13 cellular contexts compared by ENCODE assay signal in the genomic region with DNA sequence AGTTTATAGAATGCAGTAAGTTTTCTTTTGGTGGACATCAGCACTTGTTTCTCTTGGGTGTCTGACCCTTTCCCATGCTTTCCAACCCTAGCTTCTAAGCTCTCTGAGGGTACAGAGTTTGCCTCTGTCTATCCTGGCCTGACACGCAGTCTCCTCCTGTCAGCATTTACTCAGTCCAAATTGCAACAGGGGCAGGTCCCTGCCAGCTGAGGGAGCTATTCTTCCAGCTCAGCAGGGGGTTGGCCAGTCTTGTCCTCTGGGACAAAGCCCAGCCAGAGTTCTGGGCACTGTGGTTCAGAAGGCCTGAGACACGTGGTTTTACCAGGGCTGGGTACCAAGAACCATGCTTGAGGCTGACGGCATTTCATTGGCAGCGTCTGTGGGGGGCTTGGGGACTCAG. TPM values are rescaled to one million over a fixed set of nuclear protein-coding genes. Genes with fewer than 3 reads are reported as not detected.
A peak's percentile ranks its signal among the peaks of the same experiment; 100 is the strongest.
DNase-seq lines count a peak whose midpoint lies in the region; ATAC-seq, FAIRE-seq and TF ChIP-seq lines count a peak whose summit lies in the region.
"Not testable (repeated sequence)": the region's sequence is repeated elsewhere in the genome, so short reads cannot be mapped to it uniquely, and the experiment has no call there.
"Had no signal": no experiment of that assay in that cellular context is flagged by ENCODE, and none has a peak within 500 bp of the region (broad histone marks: within the 10 kb centered on the region; RNA-seq: fewer than 3 reads in every experiment).

No MANE protein-coding gene starts in this region.

- not testable (repeated sequence) for H2AFZ ChIP-seq in K562 (ENCODE audit: low read depth, low read length)

- intact Hi-C loops in K562 (cut with micrococcal nuclease), result not testable (repeated sequence)
- intact Hi-C loops in left cardiac atrium (cut with DNase I), result loop anchor here (5.0 to 10.0 kb wide), 6 partner anchors 105 to 635 kb away; a partner anchor contains a TSS

- CTCF ChIA-PET in K562 (lab: Yijun Ruan, JAX; ENCODE audit: low intra/inter-chr PET ratio), result not testable (repeated sequence)

- H3K27ac ChIP-seq in K562 (ENCODE audit: extremely low read depth, low read depth, low read length), result not testable (repeated sequence)
- peak overlapping the region; percentile 22 to 35 for H3K27ac ChIP-seq in thoracic aorta

- not testable (repeated sequence) for H3K9ac ChIP-seq in K562 (ENCODE audit: insufficient read depth in 1 of 2, low read depth in 2 of 2, low read length in 2 of 2)

- in situ Hi-C loops in K562 (cut with MboI), result loop anchor here (10.0 kb wide), 1 partner anchor 115 kb away; no protein-coding TSS in a partner anchor

- H3K4me2 ChIP-seq in K562 (ENCODE audit: insufficient read depth, low read length), result not testable (repeated sequence)

- not testable (repeated sequence) for TF ChIP-seq POLR2A in H54 (IDR thresholded peaks at IDR 0.05; ENCODE audit: low read depth, low read length); K562 (conservative IDR thresholded peaks at IDR 0.05)

- TF ChIP-seq RAD21 in K562 (CRISPR knock-in tag; conservative IDR thresholded peaks at IDR 0.05 in 1 of 2, IDR thresholded peaks at IDR 0.05 in 1 of 2), result not testable (repeated sequence)

- not testable (repeated sequence) for TF ChIP-seq EP300 in K562 (IDR thresholded peaks at IDR 0.05; ENCODE audit: low read length)

- H3K79me2 ChIP-seq in K562 (ENCODE audit: control insufficient read depth, insufficient read depth, low read length), result not testable (repeated sequence)

- not testable (repeated sequence) for H3K27me3 ChIP-seq in K562 (ENCODE audit: control insufficient read depth in 2 of 2, insufficient read depth in 2 of 2, low read length in 2 of 2); thoracic aorta (replicated peaks; ENCODE audit: insufficient read depth)

- DNase-seq in AG10803 (ENCODE audit: low read depth) (peak; percentile 34), RCC 7860 (ENCODE audit: low spot score) (peak; percentile 14), fibroblast of gingiva (ENCODE audit: low read depth) (peak; percentile 34), medulla oblongata (ENCODE audit: extremely low spot score) (peak; percentile 43)
- not testable (repeated sequence) for DNase-seq in H54 (ENCODE audit: insufficient read length, low spot score); K562 (ENCODE audit: extremely low read depth in 1 of 4, low spot score in 3 of 4); left cardiac atrium; thoracic aorta (ENCODE audit: low spot score)

- not testable (repeated sequence) for H3K9me3 ChIP-seq in K562 (replicated peaks; ENCODE audit: control insufficient read depth, insufficient read depth, low read depth, low read length); thoracic aorta

- not testable (repeated sequence) for H4K20me1 ChIP-seq in K562 (replicated peaks; ENCODE audit: control insufficient read depth, insufficient read depth, low read length)

- not testable (repeated sequence) for H3K4me1 ChIP-seq in K562 (replicated peaks in 1 of 2; ENCODE audit: control insufficient read depth in 2 of 2, insufficient read depth in 2 of 2, low read length in 2 of 2)
- peaks cover 5 to 20% of the 10 kb centered on the region in 2 donors for H3K4me1 ChIP-seq in thoracic aorta (ENCODE audit: control insufficient read depth in 1 of 2, low read depth in 2 of 2)

- ATAC-seq in K562, result peak; percentile 77
- peak; percentile 68 to 85 for ATAC-seq in left cardiac atrium
- ATAC-seq in thoracic aorta (ENCODE audit: insufficient number of reproducible peaks, low FRiP score, low read depth), result peak; percentile 67

- peak; percentile 75 for FAIRE-seq in H54 (lab: Jason Lieb, UNC)
- FAIRE-seq in RCC 7860 (lab: Jason Lieb, UNC), result not testable (repeated sequence)
- FAIRE-seq in K562 (lab: Jason Lieb, UNC), result peak; percentile 83

- H3K4me3 ChIP-seq in AG10803 (ENCODE audit: low read length); K562; thoracic aorta: not testable (repeated sequence)

- TF ChIP-seq CTCF in AG10803 (conservative IDR thresholded peaks at IDR 0.05; ENCODE audit: low read length); K562 (IDR thresholded peaks at IDR 0.05 in 2 of 3, conservative IDR thresholded peaks at IDR 0.05 in 1 of 3; ENCODE audit: insufficient read depth in 2 of 3, low read depth in 1 of 3, low read length in 3 of 3): not testable (repeated sequence)
- TF ChIP-seq CTCF in thoracic aorta (IDR thresholded peaks at IDR 0.05), result peak; percentile 5

- not testable (repeated sequence) for H3K36me3 ChIP-seq in K562 (ENCODE audit: control insufficient read depth, insufficient read depth, low read length); thoracic aorta

- not testable (repeated sequence) for H3K9me1 ChIP-seq in K562 (ENCODE audit: control insufficient read depth, insufficient read depth, low read length)

- 25% methylated on average over 1 of the region's 4 CpGs for WGBS in K562 (ENCODE audit: insufficient coverage, low coverage, missing lambda C conversion rate)

- not testable (repeated sequence) for BruUV-seq in K562 (replicated peaks; lab: Mats Ljungman, UMichigan)

- POLR2A ChIA-PET in K562 (lab: Yijun Ruan, JAX), result not testable (repeated sequence)

RNA-seq across cellular contexts. Expression of a gene that starts 32.3 kb away (rescaled TPM):
- total RNA-seq in K562 (2011; cell fraction: chromatin; rRNA removed; ENCODE audit: low replicate concordance), result 73.2 and 115 TPM in 2 replicates
- 49.1 and 50.7 TPM in 2 replicates for total RNA-seq in K562 (2011; cell fraction: nucleolus; rRNA removed)
- 59.9 and 61.7 TPM in 2 replicates for total RNA-seq in K562 (2011; cell fraction: nucleoplasm; rRNA removed)
- total RNA-seq in K562 (2014; rRNA removed) (49.0 and 70.2 TPM in 2 replicates), K562 (2014; rRNA removed; fragmentation: Illumina TruSeq; extraction: Trizol) (29.2 and 33.4 TPM in 2 replicates), K562 (2015; rRNA removed; fragmentation: Illumina TruSeq; extraction: Trizol) (41.3 and 41.8 TPM in 2 replicates), K562 (2021) (71.0 and 72.6 TPM in 2 replicates), left cardiac atrium (100 to 1,000 TPM; 247 to 329 TPM), thoracic aorta (100 to 1,000 TPM; 235 to 252 TPM)
- polyA plus RNA-seq in K562 (2011; rRNA removed) (22.8 and 28.6 TPM in 2 replicates), K562 (2014; fragmentation: Illumina TruSeq; extraction: Trizol) (28.7 and 30.1 TPM in 2 replicates), K562 (2014; fragmentation: Nextera tagmentation; extraction: Ambion mirVana) (10 to 100 TPM; 10.0 to 10.1 TPM), K562 (2014; rRNA removed) (32.0 and 37.6 TPM in 2 replicates)
- 21.1 and 26.2 TPM in 2 replicates for polyA plus RNA-seq in K562 (2011; cell fraction: cytosol; rRNA removed)
- 35.5 and 45.4 TPM in 2 replicates for polyA plus RNA-seq in K562 (2011; cell fraction: nucleus; rRNA removed)
- polyA plus RNA-seq in K562 (2012), result 36.3 and 45.7 TPM in 2 replicates
- polyA minus RNA-seq in K562 (2011; rRNA and poly(A)+ RNA removed), result 30.8 and 32.1 TPM in 2 replicates
- polyA minus RNA-seq in K562 (2011; cell fraction: cytosol; rRNA and poly(A)+ RNA removed), result 20.0 and 30.2 TPM in 2 replicates
- polyA minus RNA-seq in K562 (2011; cell fraction: nucleus; rRNA and poly(A)+ RNA removed), result 21.0 and 28.3 TPM in 2 replicates

RNA-seq across cellular contexts. Expression of a gene that starts 38.1 kb away (rescaled TPM):
- not detected in 2 replicates for total RNA-seq in K562 (2011; cell fraction: chromatin; rRNA removed; ENCODE audit: low replicate concordance)
- not detected in 2 replicates for total RNA-seq in K562 (2011; cell fraction: nucleolus; rRNA removed)
- not detected in 2 replicates for total RNA-seq in K562 (2011; cell fraction: nucleoplasm; rRNA removed)
- total RNA-seq in K562 (2014; rRNA removed), result not detected in 2 replicates
- total RNA-seq in K562 (2014; rRNA removed; fragmentation: Illumina TruSeq; extraction: Trizol), result not detected in 2 replicates
- total RNA-seq in K562 (2015; rRNA removed; fragmentation: Illumina TruSeq; extraction: Trizol), result not detected in 2 replicates
- 0.31 TPM in 1 of 2 replicates, not detected in the other for total RNA-seq in K562 (2021)
- polyA plus RNA-seq in K562 (2011; rRNA removed), result not detected in 2 replicates
- not detected in 2 replicates for polyA plus RNA-seq in K562 (2011; cell fraction: cytosol; rRNA removed)
- not detected in 2 replicates for polyA plus RNA-seq in K562 (2011; cell fraction: nucleus; rRNA removed)
- 0.11 TPM in 1 of 2 replicates, not detected in the other for polyA plus RNA-seq in K562 (2012)
- not detected in 2 replicates for polyA plus RNA-seq in K562 (2014; fragmentation: Illumina TruSeq; extraction: Trizol)
- not detected for polyA plus RNA-seq in K562 (2014; fragmentation: Nextera tagmentation; extraction: Ambion mirVana)
- not detected in 2 replicates for polyA plus RNA-seq in K562 (2014; rRNA removed)
- polyA minus RNA-seq in K562 (2011; rRNA and poly(A)+ RNA removed), result not detected in 2 replicates
- not detected in 2 replicates for polyA minus RNA-seq in K562 (2011; cell fraction: cytosol; rRNA and poly(A)+ RNA removed)
- polyA minus RNA-seq in K562 (2011; cell fraction: nucleus; rRNA and poly(A)+ RNA removed), result not detected in 2 replicates
- total RNA-seq in left cardiac atrium, result not detected
- total RNA-seq in thoracic aorta, result not detected
- total RNA-seq: activated CD4-positive, alpha-beta memory T cell treated with anti-CD3 and anti-CD28 coated beads for 36 hours; CD8-positive, alpha-beta memory T cell; subcutaneous adipose tissue; vagina had no signal
- polyA plus RNA-seq: CD8-positive, alpha-beta memory T cell; keratinocyte had no signal
